ENCODE assay signal across 8 cellular contexts in the genomic region with DNA sequence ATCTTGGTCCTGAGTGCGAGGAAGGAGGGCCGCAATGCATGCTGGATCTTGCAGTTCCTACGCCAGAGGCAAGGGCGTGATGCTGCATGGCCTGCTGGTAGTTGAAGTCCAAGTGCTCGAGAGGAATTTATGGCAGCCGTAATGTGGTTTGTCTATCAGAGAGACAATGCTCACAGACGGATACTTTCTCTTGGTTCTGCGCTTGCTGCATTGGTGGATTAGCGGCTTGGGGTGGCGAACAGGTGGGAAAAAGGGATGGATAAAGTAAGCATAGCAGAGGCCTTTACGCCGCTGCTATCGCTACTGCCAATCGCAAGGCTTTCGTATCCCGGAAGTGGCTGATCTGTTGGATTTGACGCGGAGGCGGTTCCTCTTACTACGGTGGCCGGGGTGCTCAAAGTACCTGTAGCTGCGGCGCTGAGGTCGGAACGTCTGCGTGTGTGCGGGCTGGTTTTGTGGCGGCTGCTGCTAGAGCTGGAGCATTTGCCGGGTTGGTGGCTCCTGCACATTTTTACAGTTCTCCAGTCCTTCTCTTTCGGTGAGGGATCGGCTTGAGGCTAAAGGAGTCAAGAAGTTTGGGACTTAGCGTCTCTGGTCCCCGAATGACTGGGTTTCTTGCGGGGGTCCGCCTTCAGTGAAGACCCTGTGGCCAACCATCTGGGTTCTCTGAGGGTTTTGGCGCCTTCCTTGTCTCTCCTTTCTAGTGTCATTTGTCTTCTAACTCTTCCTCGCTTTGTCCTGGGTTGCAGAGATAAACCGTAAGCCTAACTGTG. TPM values are rescaled to one million over a fixed set of nuclear protein-coding genes. Genes with fewer than 3 reads are reported as not detected.
DNase-seq lines count a peak whose midpoint lies in the region; ATAC-seq and TF ChIP-seq lines count a peak whose summit lies in the region.

A gene with protein sequence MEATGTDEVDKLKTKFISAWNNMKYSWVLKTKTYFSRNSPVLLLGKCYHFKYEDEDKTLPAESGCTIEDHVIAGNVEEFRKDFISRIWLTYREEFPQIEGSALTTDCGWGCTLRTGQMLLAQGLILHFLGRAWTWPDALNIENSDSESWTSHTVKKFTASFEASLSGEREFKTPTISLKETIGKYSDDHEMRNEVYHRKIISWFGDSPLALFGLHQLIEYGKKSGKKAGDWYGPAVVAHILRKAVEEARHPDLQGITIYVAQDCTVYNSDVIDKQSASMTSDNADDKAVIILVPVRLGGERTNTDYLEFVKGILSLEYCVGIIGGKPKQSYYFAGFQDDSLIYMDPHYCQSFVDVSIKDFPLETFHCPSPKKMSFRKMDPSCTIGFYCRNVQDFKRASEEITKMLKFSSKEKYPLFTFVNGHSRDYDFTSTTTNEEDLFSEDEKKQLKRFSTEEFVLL (plus strand): TSS at position 397 of the 773 bp plus-strand sequence. CDS start 19,655 bp downstream, outside the sequence.

- TF ChIP-seq CTCF in GM13977 (IDR thresholded peaks at IDR 0.05; ENCODE audit: extremely low read depth, insufficient read depth, missing control alignments) (no peak), prostate gland (IDR thresholded peaks at IDR 0.05) (peak in 2 of 4 experiments; percentile 2 to 10)

- no peaks in the 10 kb centered on the region for H3K9me3 ChIP-seq in prostate gland

- H3K4me3 Mint-ChIP-seq in T-cell, result no peak within 1 kb of the TSS

- intact Hi-C loops in left ventricle myocardium superior (cut with micrococcal nuclease) (no loop called here), prostate gland (cut with DNase I) (loop anchor here (5.0 kb wide), 1 partner anchor 97 kb away; a partner anchor contains a TSS)

- H3K36me3 ChIP-seq in prostate gland (no peaks in the 10 kb centered on the region), urinary bladder (ENCODE audit: insufficient read depth) (no peaks in the 10 kb centered on the region)

- peaks cover 0 to 10% of the 10 kb centered on the region in 2 donors for H3K27me3 Mint-ChIP-seq in T-cell

- in situ Hi-C loops in GM13977 (cut with MboI; ENCODE audit: low pct_unique_long_range_greater_than_20kb, low sequenced_read_pairs, unreplicated experiment), result no loop called here

- H3K4me3 ChIP-seq in prostate gland (peak within 1 kb of the TSS; percentile 72), urinary bladder (ENCODE audit: low read depth, low read length) (peak within 1 kb of the TSS; percentile 60)

- ATAC-seq in HG02870 (IDR thresholded peaks at IDR 0.05; ENCODE audit: unreplicated experiment) (peak; percentile 95), T-cell (replicated peaks in 1 of 4) (peak; percentile 95 to 98 (median 96)), left ventricle myocardium superior (peak; percentile 100)

- H3K4me1 Mint-ChIP-seq in T-cell, result peaks cover 13 to 21% (median 16%) of the 10 kb centered on the region in 3 donors

- CTCF ChIA-PET in T-cell (lab: Charles Lee), result no interaction called here

- peak within 1 kb of the TSS; percentile 86 to 89 for H3K27ac ChIP-seq in prostate gland
- peak within 1 kb of the TSS; percentile 61 for H3K27ac ChIP-seq in urinary bladder (ENCODE audit: low read depth)

- under 1% methylated on average over 38 of the region's 38 CpGs for WGBS in prostate gland
- under 1% methylated on average over 38 of the region's 38 CpGs for WGBS in urinary bladder

- no peaks in the 10 kb centered on the region for H3K36me3 Mint-ChIP-seq in T-cell

- POLR2A ChIA-PET in T-cell (lab: Charles Lee), result interaction anchor here in 1 of 2 donors (0.6 kb wide), 1 partner anchor 343 kb away, joined by 4 read pairs; no protein-coding TSS in a partner anchor

- no peaks in the 10 kb centered on the region for H3K27me3 ChIP-seq in prostate gland (replicated peaks; ENCODE audit: insufficient read depth)

- no peaks in the 10 kb centered on the region for H3K9me3 Mint-ChIP-seq in T-cell

- H3K4me1 ChIP-seq in prostate gland (replicated peaks) (no peaks in the 10 kb centered on the region), urinary bladder (ENCODE audit: insufficient read depth) (no peaks in the 10 kb centered on the region)

- DNase-seq in GM13977 (ENCODE audit: low spot score), result peak; percentile 89
- peak; percentile 96 for DNase-seq in NCI-H146 (lab: John Stamatoyannopoulos, UW)
- DNase-seq in T-cell, result peak; percentile 80 to 96 (median 92)
- DNase-seq in amygdala (lab: John Stamatoyannopoulos, UW), result peak; percentile 69 to 99 (median 95)
- peak; percentile 94 for DNase-seq in left ventricle myocardium superior
- DNase-seq in prostate gland (ENCODE audit: low spot score), result peak; percentile 98

- TF ChIP-seq POLR2A in prostate gland (IDR thresholded peaks at IDR 0.05), result peak; percentile 28

- H3K27ac Mint-ChIP-seq in T-cell, result peak within 1 kb of the TSS in 1 of 2 donors; percentile 37

RNA-seq across cellular contexts. Expression of the gene that starts here (rescaled TPM):
- total RNA-seq in T-cell (10 to 100 TPM in 3 of 5 donors, 1 to 10 TPM in 2; 6.4 to 11.8 (median 10.4) TPM), left ventricle myocardium superior (9.1 TPM), prostate gland (10 to 100 TPM in 1 of 2 donors, 1 to 10 TPM in 1; 5.6 to 11.8 TPM), urinary bladder (17.3 TPM)
- polyA plus RNA-seq in urinary bladder, result 6.9 TPM

Comparison
In these comparisons a context has a peak if more than half of its experiments do, and no peak if none do; other contexts are left out.
1. Peak in every context shown above with its lines: DNase-seq, ATAC-seq, H3K4me3 ChIP-seq and H3K27ac ChIP-seq.